In the genomic region with DNA sequence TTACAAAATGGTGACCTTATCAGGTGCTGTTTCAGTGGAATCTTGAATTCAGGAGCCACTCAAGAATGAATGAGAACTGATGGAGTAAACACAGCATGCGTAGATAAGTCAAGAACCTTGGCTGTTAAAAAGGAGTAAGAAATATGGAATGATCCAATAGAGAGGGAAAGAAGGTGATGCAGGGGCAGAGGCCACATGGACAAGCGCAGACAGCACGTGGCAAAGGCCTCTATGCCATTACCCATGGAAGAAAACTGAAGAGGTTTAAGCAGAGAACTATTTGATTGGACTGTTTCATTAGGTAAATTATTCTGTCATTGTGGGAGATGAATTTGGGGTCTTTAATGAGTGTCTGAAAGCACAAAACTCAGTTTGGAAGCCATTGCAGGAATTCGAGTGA, we compare ENCODE assay signal across 10 cellular contexts.
"Had no signal": no experiment of that assay in that cellular context is flagged by ENCODE, and none has a peak within 500 bp of the region (broad histone marks: within the 10 kb centered on the region; RNA-seq: fewer than 3 reads in every experiment).

No MANE protein-coding gene starts in this region.

- H3K27ac Mint-ChIP-seq: GM23338, H9 had no signal

- DNase-seq: H9, HCEC 1CT, IMR-90, Karpas-422, KBM-7 had no signal

- H3K4me1 Mint-ChIP-seq: GM23338, H9 had no signal

- H3K4me2 ChIP-seq: GM23338, KMS-11 had no signal

- H2AFZ ChIP-seq: GM23338 had no signal

- H3K4me3 Mint-ChIP-seq: GM23338, H9 had no signal

- FAIRE-seq: H1, H54 had no signal

- H3K27ac ChIP-seq: HL-60, KMS-11 had no signal

- H3K9me3 Mint-ChIP-seq: GM23338, H9 had no signal

- H3K9ac ChIP-seq: KMS-11 had no signal

- H3K4me3 ChIP-seq: GM23338 had no signal
